Comparison of ENCODE assay signal across 14 cellular contexts in genomic region chr20:58312836-58313235, GRCh38. TPM values are rescaled to one million over a fixed set of nuclear protein-coding genes. Genes with fewer than 3 reads are reported as not detected.
DNase-seq lines count a peak whose midpoint lies in the region; ATAC-seq and TF ChIP-seq lines count a peak whose summit lies in the region.
"Had no signal": no experiment of that assay in that cellular context is flagged by ENCODE, and none has a peak within 500 bp of the region (broad histone marks: within the 10 kb centered on the region; RNA-seq: fewer than 3 reads in every experiment).

No MANE protein-coding gene starts in this region.

- no peak for TF ChIP-seq CTCF in Loucy (conservative IDR thresholded peaks at IDR 0.05; ENCODE audit: low read length)
- TF ChIP-seq CTCF in natural killer cell (IDR thresholded peaks at IDR 0.05), result no peak

- H3F3A ChIP-seq in Loucy (ENCODE audit: low read depth), result 0 out of 2 replicates have a peak, but pooled peaks cover 5% of the 10 kb centered on the region

- peak; percentile 36 for DNase-seq in activated CD4-positive, alpha-beta T cell treated with anti-CD3 and anti-CD28 coated beads for 48 hours
- no peak for DNase-seq in activated CD4-positive, alpha-beta T cell treated with anti-CD3 and anti-CD28 coated beads, Interleukin-2, amount 50 U/mL, for 4 hours
- DNase-seq in activated naive CD8-positive, alpha-beta T cell treated with anti-CD3 and anti-CD28 coated beads, Interleukin-2, amount 10 ng/mL, durations not matched to agents 7 days and 5 days, result no peak
- DNase-seq in natural killer cell (no peak), DMS153 treated with DMSO at 0.1 percent for 48 hours (lab: John Stamatoyannopoulos, UW; ENCODE audit: unreplicated experiment) (no peak), NCI-H2029 treated with DMSO at 0.1 percent for 48 hours (lab: John Stamatoyannopoulos, UW) (no peak)
- DNase-seq: H7, ovary, tibial artery had no signal

- H3K4me2 ChIP-seq in Loucy (ENCODE audit: low read depth, low read length, poor library complexity, severe bottlenecking), result peak overlapping the region; percentile 40
- H3K4me2 ChIP-seq: A549 had no signal

- H4K20me1 ChIP-seq in Loucy (ENCODE audit: insufficient read depth, low read length, poor library complexity, severe bottlenecking), result peaks cover 3% of the 10 kb centered on the region

- peaks cover 6% of the 10 kb centered on the region; the same call in 1 of the 2 replicates for H3K36me3 ChIP-seq in Loucy (ENCODE audit: insufficient read depth, low read length)
- H3K36me3 ChIP-seq: ovary had no signal

- peaks cover 29% of the 10 kb centered on the region for H3K4me1 ChIP-seq in Loucy (ENCODE audit: insufficient read depth, low read length, poor library complexity, severe bottlenecking)

- H3K9me3 ChIP-seq in Loucy (ENCODE audit: insufficient read depth, low read depth, low read length), result no peaks in the 10 kb centered on the region
- H3K9me3 ChIP-seq: A549, ovary, SJSA1, tibial artery had no signal

- no peaks in the 10 kb centered on the region for H3K9me3 Mint-ChIP-seq in activated naive CD8-positive, alpha-beta T cell treated with anti-CD3 and anti-CD28 coated beads, Interleukin-2, amount 10 ng/mL, durations not matched to agents 7 days and 5 days
- H3K9me3 Mint-ChIP-seq in natural killer cell, result no peaks in the 10 kb centered on the region
- H3K9me3 Mint-ChIP-seq: memory B cell had no signal

- POLR2A ChIA-PET in activated naive CD8-positive, alpha-beta T cell treated with anti-CD3 and anti-CD28 coated beads, Interleukin-2, amount 10 ng/mL, durations not matched to agents 7 days and 5 days (lab: Charles Lee), result no interaction called here

- peaks cover 29% of the 10 kb centered on the region for H3K36me3 Mint-ChIP-seq in activated naive CD8-positive, alpha-beta T cell treated with anti-CD3 and anti-CD28 coated beads, Interleukin-2, amount 10 ng/mL, durations not matched to agents 7 days and 5 days
- H3K36me3 Mint-ChIP-seq in natural killer cell, result no peaks in the 10 kb centered on the region

- no peak overlapping the region for H2AFZ ChIP-seq in Loucy (ENCODE audit: low read length)

- H3K79me2 ChIP-seq in Loucy (ENCODE audit: insufficient read depth, low read length), result peaks cover 39% of the 10 kb centered on the region

- intact Hi-C loops in natural killer cell (cut with micrococcal nuclease), result no loop called here

- H3K27me3 Mint-ChIP-seq in activated naive CD8-positive, alpha-beta T cell treated with anti-CD3 and anti-CD28 coated beads, Interleukin-2, amount 10 ng/mL, durations not matched to agents 7 days and 5 days, result no peaks in the 10 kb centered on the region
- H3K27me3 Mint-ChIP-seq in natural killer cell (ENCODE audit: low read depth in 2 of 2), result no peaks in the 10 kb centered on the region
- H3K27me3 Mint-ChIP-seq: memory B cell had no signal

- H3K4me3 Mint-ChIP-seq in activated naive CD8-positive, alpha-beta T cell treated with anti-CD3 and anti-CD28 coated beads, Interleukin-2, amount 10 ng/mL, durations not matched to agents 7 days and 5 days, result no peak overlapping the region
- peak overlapping the region; percentile 75 for H3K4me3 Mint-ChIP-seq in natural killer cell

- peaks cover 29% of the 10 kb centered on the region for H3K4me1 Mint-ChIP-seq in activated naive CD8-positive, alpha-beta T cell treated with anti-CD3 and anti-CD28 coated beads, Interleukin-2, amount 10 ng/mL, durations not matched to agents 7 days and 5 days
- peaks cover 53 to 58% of the 10 kb centered on the region in 2 donors for H3K4me1 Mint-ChIP-seq in natural killer cell

- no peaks in the 10 kb centered on the region for H3K9me2 ChIP-seq in Loucy (replicated peaks; ENCODE audit: low read depth, low read length)

- H3K4me3 ChIP-seq in Loucy (ENCODE audit: low read length, poor library complexity, severe bottlenecking), result no peak overlapping the region
- H3K4me3 ChIP-seq: A549, ovary, SJSA1, tibial artery had no signal

- no peaks in the 10 kb centered on the region for H3K27me3 ChIP-seq in Loucy (ENCODE audit: insufficient read depth, low read length, poor library complexity, severe bottlenecking)
- H3K27me3 ChIP-seq: ovary, SJSA1, tibial artery had no signal

- H3K9ac ChIP-seq in Loucy (ENCODE audit: low read depth, low read length, poor library complexity, severe bottlenecking), result no peak overlapping the region

- H3K27ac Mint-ChIP-seq in activated naive CD8-positive, alpha-beta T cell treated with anti-CD3 and anti-CD28 coated beads, Interleukin-2, amount 10 ng/mL, durations not matched to agents 7 days and 5 days, result peak overlapping the region; percentile 74
- H3K27ac Mint-ChIP-seq in natural killer cell, result peak overlapping the region; percentile 78 to 83
- H3K27ac Mint-ChIP-seq: memory B cell had no signal

- no peak for ATAC-seq in activated naive CD8-positive, alpha-beta T cell treated with anti-CD3 and anti-CD28 coated beads, Interleukin-2, amount 10 ng/mL, durations not matched to agents 7 days and 5 days (ENCODE audit: low read depth)
- ATAC-seq in natural killer cell (peak in 1 of 3 donors; percentile 35), GM21786 (IDR thresholded peaks at IDR 0.05; ENCODE audit: unreplicated experiment) (no peak)
- ATAC-seq: A549 had no signal

RNA-seq across cellular contexts. Expression of gene RAB22A, which starts 3.3 kb away (rescaled TPM):
- total RNA-seq in activated naive CD8-positive, alpha-beta T cell treated with anti-CD3 and anti-CD28 coated beads, Interleukin-2, amount 10 ng/mL, durations not matched to agents 7 days and 5 days, result 10 to 100 TPM; 17.3 to 18.5 TPM
- total RNA-seq in natural killer cell, result 10 to 100 TPM; 19.6 to 29.8 (median 28.6) TPM
